ENCODE assay signal across 1 cellular context in genomic region chr16:4416200-4417032, GRCh38.
TF ChIP-seq lines count a peak whose summit lies in the region.

CORO7 (minus strand) TSS chr16:4416596; CDS start chr16:4416518, 78 bp downstream.

TF ChIP-seq in WTC11, 78 proteins besides CTCF, POLR2A, EP300 and RAD21 (continued from another document and continues in another):
- TF ChIP-seq, protein P1, sequence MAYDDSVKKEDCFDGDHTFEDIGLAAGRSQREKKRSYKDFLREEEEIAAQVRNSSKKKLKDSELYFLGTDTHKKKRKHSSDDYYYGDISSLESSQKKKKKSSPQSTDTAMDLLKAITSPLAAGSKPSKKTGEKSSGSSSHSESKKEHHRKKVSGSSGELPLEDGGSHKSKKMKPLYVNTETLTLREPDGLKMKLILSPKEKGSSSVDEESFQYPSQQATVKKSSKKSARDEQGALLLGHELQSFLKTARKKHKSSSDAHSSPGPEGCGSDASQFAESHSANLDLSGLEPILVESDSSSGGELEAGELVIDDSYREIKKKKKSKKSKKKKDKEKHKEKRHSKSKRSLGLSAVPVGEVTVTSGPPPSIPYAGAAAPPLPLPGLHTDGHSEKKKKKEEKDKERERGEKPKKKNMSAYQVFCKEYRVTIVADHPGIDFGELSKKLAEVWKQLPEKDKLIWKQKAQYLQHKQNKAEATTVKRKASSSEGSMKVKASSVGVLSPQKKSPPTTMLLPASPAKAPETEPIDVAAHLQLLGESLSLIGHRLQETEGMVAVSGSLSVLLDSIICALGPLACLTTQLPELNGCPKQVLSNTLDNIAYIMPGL (CRISPR knock-in tag; IDR thresholded peaks at IDR 0.05) = no peak
- TF ChIP-seq ZNF512 (CRISPR knock-in tag; IDR thresholded peaks at IDR 0.05; ENCODE audit: borderline replicate concordance) (no peak), MYBL2 (CRISPR knock-in tag; IDR thresholded peaks at IDR 0.05) (no peak), NR3C1 (CRISPR knock-in tag; conservative IDR thresholded peaks at IDR 0.05; ENCODE audit: low read depth) (no peak), CDX4 (CRISPR knock-in tag; IDR thresholded peaks at IDR 0.05; ENCODE audit: borderline replicate concordance) (no peak), RELA (CRISPR knock-in tag; IDR thresholded peaks at IDR 0.05; ENCODE audit: borderline replicate concordance) (no peak), CREM (CRISPR knock-in tag; IDR thresholded peaks at IDR 0.05) (no peak), MLX (CRISPR knock-in tag; IDR thresholded peaks at IDR 0.05) (no peak), JUN (CRISPR knock-in tag; IDR thresholded peaks at IDR 0.05) (no peak), FOXJ3 (CRISPR knock-in tag; IDR thresholded peaks at IDR 0.05; ENCODE audit: borderline replicate concordance) (no peak), ZNF423 (CRISPR knock-in tag; IDR thresholded peaks at IDR 0.05) (no peak), SMAD3 (CRISPR knock-in tag; IDR thresholded peaks at IDR 0.05; ENCODE audit: borderline replicate concordance) (no peak), ZNF138 (CRISPR knock-in tag; conservative IDR thresholded peaks at IDR 0.05) (no peak), FOXK1 (CRISPR knock-in tag; IDR thresholded peaks at IDR 0.05) (peak; percentile 55; the same call in 1 of the 2 replicates), STAT6 (CRISPR knock-in tag; conservative IDR thresholded peaks at IDR 0.05; ENCODE audit: low read depth) (no peak), EMX1 (CRISPR knock-in tag; IDR thresholded peaks at IDR 0.05) (no peak), USF2 (CRISPR knock-in tag; IDR thresholded peaks at IDR 0.05) (peak; percentile 98), ETV6 (CRISPR knock-in tag; IDR thresholded peaks at IDR 0.05) (no peak; the same call in 1 of the 2 replicates), SP1 (CRISPR knock-in tag; conservative IDR thresholded peaks at IDR 0.05) (peak; percentile 96), TEAD4 (CRISPR knock-in tag; IDR thresholded peaks at IDR 0.05) (no peak), ZNF281 (CRISPR knock-in tag; IDR thresholded peaks at IDR 0.05) (no peak), ATF6 (CRISPR knock-in tag; IDR thresholded peaks at IDR 0.05) (no peak)
- TF ChIP-seq, protein P2, sequence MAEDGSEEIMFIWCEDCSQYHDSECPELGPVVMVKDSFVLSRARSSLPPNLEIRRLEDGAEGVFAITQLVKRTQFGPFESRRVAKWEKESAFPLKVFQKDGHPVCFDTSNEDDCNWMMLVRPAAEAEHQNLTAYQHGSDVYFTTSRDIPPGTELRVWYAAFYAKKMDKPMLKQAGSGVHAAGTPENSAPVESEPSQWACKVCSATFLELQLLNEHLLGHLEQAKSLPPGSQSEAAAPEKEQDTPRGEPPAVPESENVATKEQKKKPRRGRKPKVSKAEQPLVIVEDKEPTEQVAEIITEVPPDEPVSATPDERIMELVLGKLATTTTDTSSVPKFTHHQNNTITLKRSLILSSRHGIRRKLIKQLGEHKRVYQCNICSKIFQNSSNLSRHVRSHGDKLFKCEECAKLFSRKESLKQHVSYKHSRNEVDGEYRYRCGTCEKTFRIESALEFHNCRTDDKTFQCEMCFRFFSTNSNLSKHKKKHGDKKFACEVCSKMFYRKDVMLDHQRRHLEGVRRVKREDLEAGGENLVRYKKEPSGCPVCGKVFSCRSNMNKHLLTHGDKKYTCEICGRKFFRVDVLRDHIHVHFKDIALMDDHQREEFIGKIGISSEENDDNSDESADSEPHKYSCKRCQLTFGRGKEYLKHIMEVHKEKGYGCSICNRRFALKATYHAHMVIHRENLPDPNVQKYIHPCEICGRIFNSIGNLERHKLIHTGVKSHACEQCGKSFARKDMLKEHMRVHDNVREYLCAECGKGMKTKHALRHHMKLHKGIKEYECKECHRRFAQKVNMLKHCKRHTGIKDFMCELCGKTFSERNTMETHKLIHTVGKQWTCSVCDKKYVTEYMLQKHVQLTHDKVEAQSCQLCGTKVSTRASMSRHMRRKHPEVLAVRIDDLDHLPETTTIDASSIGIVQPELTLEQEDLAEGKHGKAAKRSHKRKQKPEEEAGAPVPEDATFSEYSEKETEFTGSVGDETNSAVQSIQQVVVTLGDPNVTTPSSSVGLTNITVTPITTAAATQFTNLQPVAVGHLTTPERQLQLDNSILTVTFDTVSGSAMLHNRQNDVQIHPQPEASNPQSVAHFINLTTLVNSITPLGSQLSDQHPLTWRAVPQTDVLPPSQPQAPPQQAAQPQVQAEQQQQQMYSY (CRISPR knock-in tag; IDR thresholded peaks at IDR 0.05) = no peak
- TF ChIP-seq, protein P3, sequence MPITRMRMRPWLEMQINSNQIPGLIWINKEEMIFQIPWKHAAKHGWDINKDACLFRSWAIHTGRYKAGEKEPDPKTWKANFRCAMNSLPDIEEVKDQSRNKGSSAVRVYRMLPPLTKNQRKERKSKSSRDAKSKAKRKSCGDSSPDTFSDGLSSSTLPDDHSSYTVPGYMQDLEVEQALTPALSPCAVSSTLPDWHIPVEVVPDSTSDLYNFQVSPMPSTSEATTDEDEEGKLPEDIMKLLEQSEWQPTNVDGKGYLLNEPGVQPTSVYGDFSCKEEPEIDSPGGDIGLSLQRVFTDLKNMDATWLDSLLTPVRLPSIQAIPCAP (CRISPR knock-in tag; IDR thresholded peaks at IDR 0.05) = no peak
- TF ChIP-seq, protein P4, sequence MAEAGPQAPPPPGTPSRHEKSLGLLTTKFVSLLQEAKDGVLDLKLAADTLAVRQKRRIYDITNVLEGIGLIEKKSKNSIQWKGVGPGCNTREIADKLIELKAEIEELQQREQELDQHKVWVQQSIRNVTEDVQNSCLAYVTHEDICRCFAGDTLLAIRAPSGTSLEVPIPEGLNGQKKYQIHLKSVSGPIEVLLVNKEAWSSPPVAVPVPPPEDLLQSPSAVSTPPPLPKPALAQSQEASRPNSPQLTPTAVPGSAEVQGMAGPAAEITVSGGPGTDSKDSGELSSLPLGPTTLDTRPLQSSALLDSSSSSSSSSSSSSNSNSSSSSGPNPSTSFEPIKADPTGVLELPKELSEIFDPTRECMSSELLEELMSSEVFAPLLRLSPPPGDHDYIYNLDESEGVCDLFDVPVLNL (CRISPR knock-in tag; IDR thresholded peaks at IDR 0.05; ENCODE audit: borderline replicate concordance, low read depth) = peak; percentile 46; the same call in 1 of the 2 replicates
- TF ChIP-seq, protein P5, sequence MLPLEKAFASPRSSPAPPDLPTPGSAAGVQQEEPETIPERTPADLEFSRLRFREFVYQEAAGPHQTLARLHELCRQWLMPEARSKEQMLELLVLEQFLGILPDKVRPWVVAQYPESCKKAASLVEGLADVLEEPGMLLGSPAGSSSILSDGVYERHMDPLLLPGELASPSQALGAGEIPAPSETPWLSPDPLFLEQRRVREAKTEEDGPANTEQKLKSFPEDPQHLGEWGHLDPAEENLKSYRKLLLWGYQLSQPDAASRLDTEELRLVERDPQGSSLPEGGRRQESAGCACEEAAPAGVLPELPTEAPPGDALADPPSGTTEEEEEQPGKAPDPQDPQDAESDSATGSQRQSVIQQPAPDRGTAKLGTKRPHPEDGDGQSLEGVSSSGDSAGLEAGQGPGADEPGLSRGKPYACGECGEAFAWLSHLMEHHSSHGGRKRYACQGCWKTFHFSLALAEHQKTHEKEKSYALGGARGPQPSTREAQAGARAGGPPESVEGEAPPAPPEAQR (CRISPR knock-in tag; IDR thresholded peaks at IDR 0.05) = no peak
- TF ChIP-seq, protein P6, sequence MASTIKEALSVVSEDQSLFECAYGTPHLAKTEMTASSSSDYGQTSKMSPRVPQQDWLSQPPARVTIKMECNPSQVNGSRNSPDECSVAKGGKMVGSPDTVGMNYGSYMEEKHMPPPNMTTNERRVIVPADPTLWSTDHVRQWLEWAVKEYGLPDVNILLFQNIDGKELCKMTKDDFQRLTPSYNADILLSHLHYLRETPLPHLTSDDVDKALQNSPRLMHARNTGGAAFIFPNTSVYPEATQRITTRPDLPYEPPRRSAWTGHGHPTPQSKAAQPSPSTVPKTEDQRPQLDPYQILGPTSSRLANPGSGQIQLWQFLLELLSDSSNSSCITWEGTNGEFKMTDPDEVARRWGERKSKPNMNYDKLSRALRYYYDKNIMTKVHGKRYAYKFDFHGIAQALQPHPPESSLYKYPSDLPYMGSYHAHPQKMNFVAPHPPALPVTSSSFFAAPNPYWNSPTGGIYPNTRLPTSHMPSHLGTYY (CRISPR knock-in tag; IDR thresholded peaks at IDR 0.05) = no peak
- TF ChIP-seq, protein P7, sequence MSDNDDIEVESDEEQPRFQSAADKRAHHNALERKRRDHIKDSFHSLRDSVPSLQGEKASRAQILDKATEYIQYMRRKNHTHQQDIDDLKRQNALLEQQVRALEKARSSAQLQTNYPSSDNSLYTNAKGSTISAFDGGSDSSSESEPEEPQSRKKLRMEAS (CRISPR knock-in tag; IDR thresholded peaks at IDR 0.05) = peak; percentile 78; the same call in 1 of the 2 replicates
